Comparison of ENCODE assay signal across 9 cellular contexts in the genomic region with DNA sequence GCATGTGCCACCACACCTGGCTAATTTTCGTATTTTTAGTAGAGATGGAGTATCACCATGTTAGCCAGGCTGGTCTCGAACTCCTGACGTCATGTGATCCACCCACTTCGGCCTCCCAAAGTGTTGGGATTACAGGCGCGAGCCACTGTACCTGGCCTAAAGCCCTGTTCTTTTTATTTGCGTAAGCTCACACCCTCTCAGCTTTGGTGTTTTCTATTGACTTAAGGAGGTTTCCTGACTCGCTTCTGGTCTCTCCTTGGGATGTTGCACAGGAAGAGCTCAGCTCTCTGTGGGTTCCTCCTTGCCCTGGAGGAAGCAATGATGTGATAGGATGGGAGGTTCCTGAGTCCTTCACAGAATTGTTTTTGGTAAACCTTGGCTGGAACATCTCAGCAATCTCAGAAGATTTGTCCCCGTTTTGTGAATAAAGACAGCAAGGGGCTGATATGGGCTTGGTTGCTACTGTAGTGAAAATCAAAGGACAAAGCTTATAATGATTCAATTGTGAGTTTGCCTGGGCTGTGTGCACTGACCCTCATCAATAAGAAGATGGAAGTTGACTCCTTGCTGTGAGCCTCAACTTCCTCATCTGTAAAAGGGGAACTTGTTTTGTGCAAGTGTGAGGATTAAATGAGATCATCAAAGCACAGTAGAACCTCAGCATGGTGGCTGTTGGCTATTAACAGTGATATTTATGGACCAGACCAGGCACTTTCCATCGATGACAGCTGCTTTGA. TPM values are rescaled to one million over a fixed set of nuclear protein-coding genes. Genes with fewer than 3 reads are reported as not detected.
DNase-seq lines count a peak whose midpoint lies in the region; ATAC-seq and TF ChIP-seq lines count a peak whose summit lies in the region.
"Had no signal": no experiment of that assay in that cellular context is flagged by ENCODE, and none has a peak within 500 bp of the region (broad histone marks: within the 10 kb centered on the region; RNA-seq: fewer than 3 reads in every experiment).

No MANE protein-coding gene starts in this region.

- ATAC-seq in right lobe of liver = peak; percentile 46 to 63 (median 61)
- no peak for ATAC-seq in activated T-cell treated with anti-CD3 and anti-CD28 coated beads, Interleukin-2, amount 50 U/mL, for 4 hours
- no peak for ATAC-seq in CD8-positive, alpha-beta T cell

- no peaks in the 10 kb centered on the region for H3K36me3 ChIP-seq in right lobe of liver
- no peaks in the 10 kb centered on the region for H3K36me3 ChIP-seq in CD8-positive, alpha-beta T cell (ENCODE audit: insufficient read depth, low read length)

- TF ChIP-seq CTCF in right lobe of liver (IDR thresholded peaks at IDR 0.05) = no peak
- no peak for TF ChIP-seq CTCF in CD8-positive, alpha-beta T cell (IDR thresholded peaks at IDR 0.05)

- H3K27me3 ChIP-seq in right lobe of liver = no peaks in the 10 kb centered on the region
- H3K27me3 ChIP-seq in CD8-positive, alpha-beta T cell (ENCODE audit: insufficient read depth, low read length) = no peaks in the 10 kb centered on the region

- H3K4me3 ChIP-seq in right lobe of liver = no peak overlapping the region
- no peak overlapping the region for H3K4me3 ChIP-seq in CD8-positive, alpha-beta T cell (ENCODE audit: low read depth, low read length)

- DNase-seq in GF-D8 (lab: John Stamatoyannopoulos, UW) = peak; percentile 18
- peak; percentile 56 for DNase-seq in KG1 (lab: John Stamatoyannopoulos, UW)
- no peak for DNase-seq in activated CD4-positive, alpha-beta memory T cell treated with anti-CD3 and anti-CD28 coated beads for 36 hours
- DNase-seq in right lobe of liver = peak in 1 of 3 donors; percentile 35
- no peak for DNase-seq in SW480 (ENCODE audit: low spot score)
- no peak for DNase-seq in activated T-cell treated with anti-CD3 and anti-CD28 coated beads, Interleukin-2, amount 50 U/mL, for 4 hours
- no peak for DNase-seq in CD8-positive, alpha-beta T cell
- no peak for DNase-seq in posterior vena cava (ENCODE audit: low spot score)
- DNase-seq: NCI-H187 had no signal

- H3K36me3 Mint-ChIP-seq in activated CD4-positive, alpha-beta memory T cell treated with anti-CD3 and anti-CD28 coated beads for 36 hours = no peaks in the 10 kb centered on the region
- H3K36me3 Mint-ChIP-seq in activated T-cell treated with anti-CD3 and anti-CD28 coated beads, Interleukin-2, amount 50 U/mL, for 4 hours (ENCODE audit: insufficient read depth) = no peaks in the 10 kb centered on the region
- H3K36me3 Mint-ChIP-seq in CD8-positive, alpha-beta T cell = no peaks in the 10 kb centered on the region

- intact Hi-C loops in activated CD4-positive, alpha-beta memory T cell treated with anti-CD3 and anti-CD28 coated beads for 36 hours (cut with micrococcal nuclease) = loop anchor here (1.0 kb wide), 2 partner anchors 14 to 190 kb away; no protein-coding TSS in a partner anchor
- intact Hi-C loops in right lobe of liver (cut with DNase I) (no loop called here), posterior vena cava (cut with DNase I) (no loop called here)
- intact Hi-C loops in CD8-positive, alpha-beta T cell (cut with DNase I, micrococcal nuclease) = loop anchor here in 1 of 2 experiments (1.0 to 5.0 kb wide), 2 partner anchors 14 to 126 kb away; no protein-coding TSS in a partner anchor

- H3K4me3 Mint-ChIP-seq in activated CD4-positive, alpha-beta memory T cell treated with anti-CD3 and anti-CD28 coated beads for 36 hours = no peak overlapping the region
- H3K4me3 Mint-ChIP-seq in activated T-cell treated with anti-CD3 and anti-CD28 coated beads, Interleukin-2, amount 50 U/mL, for 4 hours = no peak overlapping the region
- no peak overlapping the region for H3K4me3 Mint-ChIP-seq in CD8-positive, alpha-beta T cell

- no peaks in the 10 kb centered on the region for H3K9me3 ChIP-seq in right lobe of liver
- no peaks in the 10 kb centered on the region for H3K9me3 ChIP-seq in CD8-positive, alpha-beta T cell (ENCODE audit: low read length)

- 25% methylated on average over 9 of the region's 10 CpGs for WGBS in right lobe of liver (ENCODE audit: insufficient coverage, low coverage, low lambda C conversion rate, missing lambda C conversion rate)

- no peaks in the 10 kb centered on the region for H3K9me3 Mint-ChIP-seq in activated CD4-positive, alpha-beta memory T cell treated with anti-CD3 and anti-CD28 coated beads for 36 hours
- no peaks in the 10 kb centered on the region for H3K9me3 Mint-ChIP-seq in activated T-cell treated with anti-CD3 and anti-CD28 coated beads, Interleukin-2, amount 50 U/mL, for 4 hours
- no peaks in the 10 kb centered on the region for H3K9me3 Mint-ChIP-seq in CD8-positive, alpha-beta T cell

- CTCF ChIA-PET in activated CD4-positive, alpha-beta memory T cell treated with anti-CD3 and anti-CD28 coated beads for 36 hours (lab: Charles Lee) = interaction anchor here (1.0 to 2.4 kb wide), 6 partner anchors 9 to 191 kb away, joined by 3 to 13 read pairs (median 4); no protein-coding TSS in a partner anchor
- CTCF ChIA-PET in CD8-positive, alpha-beta T cell (lab: Charles Lee) = interaction anchor here (0.6 to 1.6 kb wide), 3 partner anchors 15 to 1428 kb away, joined by 3 to 4 read pairs (median 3); no protein-coding TSS in a partner anchor

- POLR2A ChIA-PET in activated CD4-positive, alpha-beta memory T cell treated with anti-CD3 and anti-CD28 coated beads for 36 hours (lab: Charles Lee) = interaction anchor here (1.3 to 2.1 kb wide), 3 partner anchors 14 to 190 kb away, joined by 3 to 6 read pairs (median 5); no protein-coding TSS in a partner anchor
- POLR2A ChIA-PET in CD8-positive, alpha-beta T cell (lab: Charles Lee) = interaction anchor here (1.1 to 1.3 kb wide), 3 partner anchors 21 to 219 kb away, joined by 3 to 5 read pairs (median 4); no protein-coding TSS in a partner anchor

- H3K27me3 Mint-ChIP-seq in activated CD4-positive, alpha-beta memory T cell treated with anti-CD3 and anti-CD28 coated beads for 36 hours = peaks cover 19% of the 10 kb centered on the region
- peaks cover 4% of the 10 kb centered on the region for H3K27me3 Mint-ChIP-seq in activated T-cell treated with anti-CD3 and anti-CD28 coated beads, Interleukin-2, amount 50 U/mL, for 4 hours (ENCODE audit: low read depth)
- peaks cover 12% of the 10 kb centered on the region for H3K27me3 Mint-ChIP-seq in CD8-positive, alpha-beta T cell (ENCODE audit: low read depth)

- H3K4me1 ChIP-seq in right lobe of liver = peaks cover 0 to 18% (median 5%) of the 10 kb centered on the region in 4 donors
- peaks cover 36% of the 10 kb centered on the region for H3K4me1 ChIP-seq in CD8-positive, alpha-beta T cell (ENCODE audit: insufficient read depth, low read length)

- H3K4me1 Mint-ChIP-seq in activated CD4-positive, alpha-beta memory T cell treated with anti-CD3 and anti-CD28 coated beads for 36 hours (ENCODE audit: low read depth) = peaks cover 58% of the 10 kb centered on the region
- peaks cover 60% of the 10 kb centered on the region for H3K4me1 Mint-ChIP-seq in activated T-cell treated with anti-CD3 and anti-CD28 coated beads, Interleukin-2, amount 50 U/mL, for 4 hours (ENCODE audit: low read depth)
- peaks cover 62% of the 10 kb centered on the region for H3K4me1 Mint-ChIP-seq in CD8-positive, alpha-beta T cell (ENCODE audit: low read depth)

- peak overlapping the region; percentile 73 for H3K27ac Mint-ChIP-seq in activated CD4-positive, alpha-beta memory T cell treated with anti-CD3 and anti-CD28 coated beads for 36 hours
- no peak overlapping the region for H3K27ac Mint-ChIP-seq in CD8-positive, alpha-beta T cell

- no peak for TF ChIP-seq POLR2A in right lobe of liver (IDR thresholded peaks at IDR 0.05)

- H3K27ac ChIP-seq in right lobe of liver = peak overlapping the region; percentile 20 to 47 (median 36)
- H3K27ac ChIP-seq in CD8-positive, alpha-beta T cell (ENCODE audit: low read depth, low read length) = no peak overlapping the region

RNA-seq across cellular contexts. Expression of a gene that starts 27.0 kb away (rescaled TPM):
- 1 to 10 TPM; 2.2 to 2.5 TPM for total RNA-seq in activated CD4-positive, alpha-beta memory T cell treated with anti-CD3 and anti-CD28 coated beads for 36 hours
- total RNA-seq in right lobe of liver (1 to 10 TPM; 1.5 to 5.0 (median 2.2) TPM), posterior vena cava (1 to 10 TPM; 1.1 to 1.5 TPM)
- total RNA-seq in activated T-cell treated with anti-CD3 and anti-CD28 coated beads, Interleukin-2, amount 50 U/mL, for 4 hours = 1 to 10 TPM in 1 of 3 donors, under 1 TPM in 2; 0.66 to 1.1 (median 0.87) TPM
- 1 to 10 TPM; 1.7 to 1.8 TPM for total RNA-seq in CD8-positive, alpha-beta T cell

Comparison
In these comparisons a context has a peak if more than half of its experiments do, and no peak if none do; other contexts are left out.
1. DNase-seq: peak in GF-D8 (single experiment) and KG1 (single experiment); none in activated CD4-positive, alpha-beta memory T cell treated with anti-CD3 and anti-CD28 coated beads for 36 hours (single experiment), SW480 (single experiment), activated T-cell treated with anti-CD3 and anti-CD28 coated beads, Interleukin-2, amount 50 U/mL, for 4 hours (single experiment), CD8-positive, alpha-beta T cell (0 of 7) and posterior vena cava (single experiment).
2. ATAC-seq: peak in right lobe of liver (4 of 4); none in activated T-cell treated with anti-CD3 and anti-CD28 coated beads, Interleukin-2, amount 50 U/mL, for 4 hours (0 of 2) and CD8-positive, alpha-beta T cell (single experiment).